ENCODE assay signal across 17 cellular contexts in the genomic region with DNA sequence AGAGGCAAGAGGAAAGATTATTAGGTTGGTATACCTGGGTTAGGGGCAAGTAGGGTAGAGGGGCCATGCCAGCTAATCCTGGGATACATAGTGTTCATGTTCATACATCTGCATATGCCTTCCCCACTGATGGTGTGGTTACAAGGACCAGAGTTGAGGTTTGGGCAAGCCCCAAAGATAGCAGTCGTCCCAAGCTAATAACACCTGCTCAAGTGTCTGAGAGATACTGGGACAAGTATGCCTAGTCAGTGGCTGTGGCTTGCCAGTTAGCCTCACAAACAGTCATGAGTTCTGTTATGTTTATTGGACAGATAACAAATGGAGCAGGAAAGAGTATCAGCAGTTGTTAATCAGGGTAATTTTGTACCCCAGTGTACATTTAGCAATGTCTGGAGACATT.
DNase-seq lines count a peak whose midpoint lies in the region; ATAC-seq, FAIRE-seq and TF ChIP-seq lines count a peak whose summit lies in the region.
"Had no signal": no experiment of that assay in that cellular context is flagged by ENCODE, and none has a peak within 500 bp of the region (broad histone marks: within the 10 kb centered on the region; RNA-seq: fewer than 3 reads in every experiment).

No MANE protein-coding gene starts in this region.

- no peak for FAIRE-seq in H54 (lab: Jason Lieb, UNC)

- H2AFZ ChIP-seq in DND-41 (ENCODE audit: low read depth, low read length) = no peak overlapping the region

- H3K4me1 Mint-ChIP-seq in immature natural killer cell = peaks cover 5 to 7% of the 10 kb centered on the region in 2 donors
- H3K4me1 Mint-ChIP-seq: B cell had no signal

- H3K36me3 Mint-ChIP-seq in immature natural killer cell = peaks cover 4 to 7% (median 4%) of the 10 kb centered on the region in 3 donors

- no peak overlapping the region for H3K4me3 ChIP-seq in DND-41 (ENCODE audit: low read depth in 1 of 2, low read length in 2 of 2)

- no peak overlapping the region for H3K9ac ChIP-seq in DND-41 (ENCODE audit: low read depth, low read length)

- no peaks in the 10 kb centered on the region for H3K79me2 ChIP-seq in DND-41 (ENCODE audit: insufficient read depth, low read length)

- peaks cover 6% of the 10 kb centered on the region; the same call in 1 of the 2 replicates for H3K36me3 ChIP-seq in DND-41 (ENCODE audit: insufficient read depth, low read length)

- ATAC-seq in DND-41 (ENCODE audit: insufficient read depth, low read depth) (peak; percentile 83), GM18907 (IDR thresholded peaks at IDR 0.05; ENCODE audit: unreplicated experiment) (peak; percentile 41), HG02642 (IDR thresholded peaks at IDR 0.05; ENCODE audit: poor library complexity, unreplicated experiment) (peak; percentile 46), HG03558 (IDR thresholded peaks at IDR 0.05; ENCODE audit: extremely low read depth, unreplicated experiment) (peak; percentile 42)

- no peaks in the 10 kb centered on the region; the same call in 1 of the 2 replicates for H4K20me1 ChIP-seq in DND-41 (ENCODE audit: insufficient read depth, low read length)

- H3K9me3 ChIP-seq in DND-41 (ENCODE audit: insufficient read depth, low read length, severe bottlenecking) = no peaks in the 10 kb centered on the region
- H3K9me3 ChIP-seq: Caco-2 had no signal

- H3K9me3 Mint-ChIP-seq in immature natural killer cell = peaks cover 0 to 2% (median 0%) of the 10 kb centered on the region in 6 donors

- H3K4me3 Mint-ChIP-seq in immature natural killer cell = no peak overlapping the region
- H3K4me3 Mint-ChIP-seq: B cell; CD4-positive, CD25-positive, alpha-beta regulatory T cell had no signal

- TF ChIP-seq POLR2A in H54 (IDR thresholded peaks at IDR 0.05; ENCODE audit: low read depth, low read length) = no peak

- DNase-seq in DND-41 (peak; percentile 52), immature natural killer cell (no peak), H54 (ENCODE audit: insufficient read length, low spot score) (no peak), amniotic stem cell (lab: John Stamatoyannopoulos, UW) (no peak)
- no peak for DNase-seq in stimulated activated CD4-positive, alpha-beta T cell treated with anti-CD3 and anti-CD28 coated beads, Interleukin-4, amount 100 ng/mL, for 1 hour
- DNase-seq: Caco-2; CD4-positive, CD25-positive, alpha-beta regulatory T cell; DMS153; EL; NCI-H187; NCI-H526 treated with DMSO at 0.1 percent for 48 hours; SHP77 treated with DMSO at 0.1 percent for 48 hours had no signal

- H3K4me1 ChIP-seq in DND-41 (ENCODE audit: insufficient read depth, low read length) = peaks cover 35% of the 10 kb centered on the region; the same call in 1 of the 2 replicates
- H3K4me1 ChIP-seq: Caco-2 had no signal

- no peaks in the 10 kb centered on the region for H3K27me3 ChIP-seq in DND-41 (ENCODE audit: insufficient read depth, low read length, poor library complexity)

- peak overlapping the region; percentile 7; the same call in 1 of the 2 replicates for H3K27ac ChIP-seq in DND-41 (ENCODE audit: low read length)
- H3K27ac ChIP-seq: 22Rv1 had no signal

- H3K27me3 Mint-ChIP-seq in immature natural killer cell (ENCODE audit: low read depth in 3 of 3) = peaks cover 0 to 5% (median 4%) of the 10 kb centered on the region in 3 donors
- H3K27me3 Mint-ChIP-seq: CD4-positive, CD25-positive, alpha-beta regulatory T cell had no signal

- no peak overlapping the region for H3K27ac Mint-ChIP-seq in immature natural killer cell
- H3K27ac Mint-ChIP-seq: B cell; CD4-positive, CD25-positive, alpha-beta regulatory T cell had no signal

- H3K4me2 ChIP-seq in DND-41 (ENCODE audit: insufficient read depth, low read length) = no peak overlapping the region

- no peak for TF ChIP-seq CTCF in DND-41 (IDR thresholded peaks at IDR 0.05; ENCODE audit: borderline replicate concordance, extremely low read depth, low read length, poor library complexity, severe bottlenecking)
